28 cellular contexts compared by ENCODE assay signal in the genomic region with DNA sequence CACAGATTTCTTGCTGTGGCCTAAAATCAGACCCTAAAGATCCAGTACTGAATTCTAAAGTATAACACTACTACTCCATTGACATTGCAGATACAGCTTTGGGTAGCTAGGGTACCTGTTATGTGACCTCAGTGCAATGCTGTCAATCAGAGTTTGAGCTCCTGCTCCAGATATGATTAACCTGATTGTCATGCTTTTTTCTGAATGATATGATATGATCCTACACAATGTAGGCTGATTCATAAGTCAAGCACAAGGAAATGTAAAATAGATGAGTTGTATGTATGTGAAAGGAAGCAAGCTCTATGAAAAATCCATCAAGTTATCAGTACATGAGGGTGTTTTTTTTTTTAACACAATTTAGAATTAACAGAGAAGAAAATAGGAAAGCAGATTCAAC.
"Had no signal": no experiment of that assay in that cellular context is flagged by ENCODE, and none has a peak within 500 bp of the region (broad histone marks: within the 10 kb centered on the region; RNA-seq: fewer than 3 reads in every experiment).

No MANE protein-coding gene starts in this region.

- H3K9me3 Mint-ChIP-seq: immature natural killer cell; naive thymus-derived CD4-positive, alpha-beta T cell; natural killer cell treated with Interleukin-12 subunit alpha and Interleukin-12 subunit beta and Interleukin-15 and Interleukin-18, amount 100 ng/mL, for 72 hours; stimulated activated naive CD8-positive, alpha-beta T cell treated with anti-CD3 and anti-CD28 coated beads, Interleukin-15, Interleukin-2, amounts not matched to agents 100 ng/mL and 50 ng/mL, for 24 hours had no signal

- H3K27me3 ChIP-seq: ovary, suprapubic skin, tibial artery, upper lobe of right lung had no signal

- H3K4me1 Mint-ChIP-seq: immature natural killer cell; naive thymus-derived CD4-positive, alpha-beta T cell had no signal

- ATAC-seq: mucosa of descending colon; naive thymus-derived CD4-positive, alpha-beta T cell; natural killer cell treated with Interleukin-12 subunit alpha and Interleukin-12 subunit beta and Interleukin-15 and Interleukin-18, amount 100 ng/mL, for 72 hours; right cardiac atrium; sciatic nerve; upper lobe of right lung had no signal

- H3K36me3 Mint-ChIP-seq: immature natural killer cell; naive thymus-derived CD4-positive, alpha-beta T cell; natural killer cell treated with Interleukin-12 subunit alpha and Interleukin-12 subunit beta and Interleukin-15 and Interleukin-18, amount 100 ng/mL, for 72 hours had no signal

- H3K27ac Mint-ChIP-seq: immature natural killer cell; naive thymus-derived CD4-positive, alpha-beta T cell; natural killer cell treated with Interleukin-12 subunit alpha and Interleukin-12 subunit beta and Interleukin-15 and Interleukin-18, amount 100 ng/mL, for 72 hours; stimulated activated naive CD8-positive, alpha-beta T cell treated with anti-CD3 and anti-CD28 coated beads, Interleukin-15, Interleukin-2, amounts not matched to agents 100 ng/mL and 50 ng/mL, for 24 hours had no signal

- H3K9me3 ChIP-seq: left ventricle myocardium inferior, mucosa of descending colon, ovary, prostate gland, suprapubic skin, thoracic aorta, tibial artery, upper lobe of right lung had no signal

- H3K4me1 ChIP-seq: left ventricle myocardium inferior, prostate gland, suprapubic skin, tibial artery, upper lobe of right lung had no signal

- FAIRE-seq: islet of Langerhans, kidney, urothelium cell line had no signal

- H3K27ac ChIP-seq: left ventricle myocardium inferior, ovary, prostate gland, skin epidermis, suprapubic skin, thoracic aorta, tibial artery, upper lobe of right lung had no signal

- H3K4me3 ChIP-seq: left ventricle myocardium inferior, lung, mucosa of descending colon, ovary, prostate gland, skin epidermis, suprapubic skin, thoracic aorta, tibial artery, upper lobe of right lung had no signal

- H3K36me3 ChIP-seq: left ventricle myocardium inferior, ovary, prostate gland, suprapubic skin, thoracic aorta, tibial artery, upper lobe of right lung had no signal

- H3K4me3 Mint-ChIP-seq: immature natural killer cell; naive thymus-derived CD4-positive, alpha-beta T cell; natural killer cell treated with Interleukin-12 subunit alpha and Interleukin-12 subunit beta and Interleukin-15 and Interleukin-18, amount 100 ng/mL, for 72 hours; stimulated activated naive CD8-positive, alpha-beta T cell treated with anti-CD3 and anti-CD28 coated beads, Interleukin-15, Interleukin-2, amounts not matched to agents 100 ng/mL and 50 ng/mL, for 24 hours had no signal

- DNase-seq: hypothalamus; immature natural killer cell; kidney; left ventricle myocardium inferior; midbrain; mucosa of descending colon; naive thymus-derived CD4-positive, alpha-beta T cell; ovary; retina; right cardiac atrium; stimulated activated CD4-positive, alpha-beta T cell treated with anti-CD3 and anti-CD28 coated beads, Interleukin-12 subunit alpha, Interleukin-12 subunit beta, amount 100 ng/mL, for 4 hours; stimulated activated CD4-positive, alpha-beta T cell treated with anti-CD3 and anti-CD28 coated beads, Interleukin-15, amount 100 ng/mL, for 24 hours; stimulated activated CD4-positive, alpha-beta T cell treated with anti-CD3 and anti-CD28 coated beads, Interleukin-2, amount 100 ng/mL, for 24 hours; stimulated activated CD4-positive, alpha-beta T cell treated with anti-CD3 and anti-CD28 coated beads, Interleukin-4, amount 100 ng/mL, for 1 hour; stimulated activated naive CD4-positive, alpha-beta T cell; tibial artery; trophoblast cell; upper lobe of right lung had no signal
